ENCODE assay signal across 19 cellular contexts in genomic region chr1:19220080-19220846, GRCh38. TPM values are rescaled to one million over a fixed set of nuclear protein-coding genes. Genes with fewer than 3 reads are reported as not detected.
A peak's percentile ranks its signal among the peaks of the same experiment; 100 is the strongest.
DNase-seq lines count a peak whose midpoint lies in the region; ATAC-seq, FAIRE-seq and TF ChIP-seq lines count a peak whose summit lies in the region.
"Had no signal": no experiment of that assay in that cellular context is flagged by ENCODE, and none has a peak within 500 bp of the region (broad histone marks: within the 10 kb centered on the region; RNA-seq: fewer than 3 reads in every experiment).

No MANE protein-coding gene starts in this region.

- H3K4me2 ChIP-seq in K562 (ENCODE audit: insufficient read depth, low read length) = no peak overlapping the region
- H3K4me2 ChIP-seq: SK-N-SH had no signal

- no peak for DNase-seq in activated T-cell treated with anti-CD3 and anti-CD28 coated beads, Interleukin-2, amount 50 U/mL, for 24 hours
- no peak for DNase-seq in activated T-cell treated with anti-CD3 and anti-CD28 coated beads, Interleukin-2, amount 50 U/mL, for 4 hours
- no peak for DNase-seq in GM18507 (ENCODE audit: extremely low spot score, insufficient read length, low read depth)
- DNase-seq in K562 (ENCODE audit: extremely low read depth in 1 of 4, low spot score in 3 of 4) = no peak
- DNase-seq in sigmoid colon = no peak
- DNase-seq in ACHN = no peak
- DNase-seq in left colon = no peak
- DNase-seq: activated T-cell treated with anti-CD3 and anti-CD28 coated beads, Interleukin-2, amount 50 U/mL, for 1 hour; dorsolateral prefrontal cortex; left lung; NCI-H510A; PC-3; SK-N-SH; stimulated activated naive CD4-positive, alpha-beta T cell had no signal

- no peaks in the 10 kb centered on the region for H4K20me1 ChIP-seq in K562 (replicated peaks; ENCODE audit: control insufficient read depth, insufficient read depth, low read length)

- H3K9me1 ChIP-seq in K562 (ENCODE audit: control insufficient read depth, insufficient read depth, low read length) = no peaks in the 10 kb centered on the region

- in situ Hi-C loops in K562 (cut with MboI) (loop anchor here (10.0 kb wide), 1 partner anchor 315 kb away; the partner anchor contains the start of gene ALDH4A1), ACHN (cut with HindIII; ENCODE audit: low pct_ligation_motif_present, low pct_unique_long_range_greater_than_20kb, low sequenced_read_pairs) (no loop called here)

- 99% methylated on average over 8 of the region's 8 CpGs for WGBS in K562 (ENCODE audit: insufficient coverage, low coverage, missing lambda C conversion rate)
- 93 to 95% methylated on average over 8 of the region's 8 CpGs for WGBS in sigmoid colon, 2 donors

- CTCF ChIA-PET in K562 (lab: Yijun Ruan, JAX; ENCODE audit: low intra/inter-chr PET ratio) = no interaction called here

- H3K79me2 ChIP-seq in K562 (ENCODE audit: control insufficient read depth, insufficient read depth, low read length) = peaks cover 22% of the 10 kb centered on the region

- BruUV-seq in K562 (replicated peaks; lab: Mats Ljungman, UMichigan) = no TSS peak

- H3K27ac ChIP-seq in K562 (ENCODE audit: extremely low read depth, low read depth, low read length) (no peak overlapping the region), sigmoid colon (peak overlapping the region in 3 of 4 donors; percentile 10 to 30 (median 20))

- no peak for TF ChIP-seq CTCF in K562 (IDR thresholded peaks at IDR 0.05 in 2 of 3, conservative IDR thresholded peaks at IDR 0.05 in 1 of 3; ENCODE audit: insufficient read depth in 2 of 3, low read depth in 1 of 3, low read length in 3 of 3)
- TF ChIP-seq CTCF in sigmoid colon (IDR thresholded peaks at IDR 0.05) = no peak

- no peak for ATAC-seq in activated T-cell treated with anti-CD3 and anti-CD28 coated beads, Interleukin-2, amount 50 U/mL, for 4 hours
- ATAC-seq in K562 (no peak), GM19395 (IDR thresholded peaks at IDR 0.05; ENCODE audit: unreplicated experiment) (no peak), left colon (no peak)
- ATAC-seq: PC-3, sciatic nerve had no signal

- no peaks in the 10 kb centered on the region; the same call in 1 of the 2 replicates for H3K9me3 ChIP-seq in K562 (replicated peaks; ENCODE audit: control insufficient read depth, insufficient read depth, low read depth, low read length)
- H3K9me3 ChIP-seq in sigmoid colon = no peaks in the 10 kb centered on the region
- H3K9me3 ChIP-seq: HAP-1, left lung, SK-N-SH had no signal

- no peaks in the 10 kb centered on the region; a peak in 1 of 5 replicates for H3K27me3 ChIP-seq in K562 (ENCODE audit: control insufficient read depth in 2 of 2, insufficient read depth in 2 of 2, low read length in 2 of 2)
- no peaks in the 10 kb centered on the region for H3K27me3 ChIP-seq in sigmoid colon
- H3K27me3 ChIP-seq: dorsolateral prefrontal cortex, left lung had no signal

- TF ChIP-seq POLR2A in K562 (conservative IDR thresholded peaks at IDR 0.05) (no peak), sigmoid colon (IDR thresholded peaks at IDR 0.05) (no peak)

- H3K27ac Mint-ChIP-seq in activated T-cell treated with anti-CD3 and anti-CD28 coated beads, Interleukin-2, amount 50 U/mL, for 24 hours = peak overlapping the region; percentile 84

- FAIRE-seq in GM18507 (lab: Jason Lieb, UNC) (peak; percentile 48), K562 (lab: Jason Lieb, UNC) (no peak)
- FAIRE-seq: D721Med had no signal

- H3K9me3 Mint-ChIP-seq in activated T-cell treated with anti-CD3 and anti-CD28 coated beads, Interleukin-2, amount 50 U/mL, for 24 hours = no peaks in the 10 kb centered on the region
- H3K9me3 Mint-ChIP-seq in activated T-cell treated with anti-CD3 and anti-CD28 coated beads, Interleukin-2, amount 50 U/mL, for 4 hours = no peaks in the 10 kb centered on the region
- H3K9me3 Mint-ChIP-seq: neural crest cell had no signal

- no peak overlapping the region for H2AFZ ChIP-seq in K562 (ENCODE audit: low read depth, low read length)

- no peaks in the 10 kb centered on the region for H3K27me3 Mint-ChIP-seq in activated T-cell treated with anti-CD3 and anti-CD28 coated beads, Interleukin-2, amount 50 U/mL, for 24 hours
- no peaks in the 10 kb centered on the region for H3K27me3 Mint-ChIP-seq in activated T-cell treated with anti-CD3 and anti-CD28 coated beads, Interleukin-2, amount 50 U/mL, for 4 hours (ENCODE audit: low read depth)

- H3K36me3 Mint-ChIP-seq in activated T-cell treated with anti-CD3 and anti-CD28 coated beads, Interleukin-2, amount 50 U/mL, for 24 hours (ENCODE audit: low read depth) = peaks cover 92% of the 10 kb centered on the region
- H3K36me3 Mint-ChIP-seq in activated T-cell treated with anti-CD3 and anti-CD28 coated beads, Interleukin-2, amount 50 U/mL, for 4 hours (ENCODE audit: insufficient read depth) = peaks cover 55% of the 10 kb centered on the region

- H3K4me1 ChIP-seq in K562 (replicated peaks in 1 of 2; ENCODE audit: control insufficient read depth in 2 of 2, insufficient read depth in 2 of 2, low read length in 2 of 2) (no peaks in the 10 kb centered on the region), sigmoid colon (no peaks in the 10 kb centered on the region)
- H3K4me1 ChIP-seq: HAP-1 had no signal

- intact Hi-C loops in K562 (cut with micrococcal nuclease) = no loop called here
- intact Hi-C loops in sigmoid colon (cut with DNase I) = no loop called here
- intact Hi-C loops in left colon (cut with DNase I, micrococcal nuclease) = no loop called here

- TF ChIP-seq EP300 in K562 (IDR thresholded peaks at IDR 0.05; ENCODE audit: low read length) (no peak), sigmoid colon (IDR thresholded peaks at IDR 0.05) (no peak)

- no peak overlapping the region for H3K4me3 Mint-ChIP-seq in activated T-cell treated with anti-CD3 and anti-CD28 coated beads, Interleukin-2, amount 50 U/mL, for 24 hours
- no peak overlapping the region for H3K4me3 Mint-ChIP-seq in activated T-cell treated with anti-CD3 and anti-CD28 coated beads, Interleukin-2, amount 50 U/mL, for 4 hours
- H3K4me3 Mint-ChIP-seq: neural crest cell had no signal

- POLR2A ChIA-PET in K562 (lab: Yijun Ruan, JAX) = interaction anchor here (0.6 to 5.1 kb wide), 12 partner anchors 9 to 871 kb away, joined by 3 to 45 read pairs (median 4); partner anchors contain the start of gene UBR4

- H3K36me3 ChIP-seq in K562 (ENCODE audit: control insufficient read depth, insufficient read depth, low read length) (peaks cover 100% of the 10 kb centered on the region), sigmoid colon (peaks cover 9 to 82% (median 33%) of the 10 kb centered on the region in 4 donors)

- no peak overlapping the region for H3K9ac ChIP-seq in K562 (ENCODE audit: insufficient read depth in 1 of 2, low read depth in 2 of 2, low read length in 2 of 2)
- H3K9ac ChIP-seq: SK-N-SH had no signal

- no peak overlapping the region for H3K4me3 ChIP-seq in K562
- H3K4me3 ChIP-seq in sigmoid colon = no peak overlapping the region
- H3K4me3 ChIP-seq: dorsolateral prefrontal cortex, HAP-1, left lung had no signal

- H3K4me1 Mint-ChIP-seq in activated T-cell treated with anti-CD3 and anti-CD28 coated beads, Interleukin-2, amount 50 U/mL, for 24 hours (ENCODE audit: low read depth) = peaks cover 19% of the 10 kb centered on the region
- H3K4me1 Mint-ChIP-seq in activated T-cell treated with anti-CD3 and anti-CD28 coated beads, Interleukin-2, amount 50 U/mL, for 4 hours (ENCODE audit: low read depth) = peaks cover 6% of the 10 kb centered on the region
- H3K4me1 Mint-ChIP-seq: neural crest cell had no signal

- no peak for TF ChIP-seq RAD21 in K562 (CRISPR knock-in tag; conservative IDR thresholded peaks at IDR 0.05 in 1 of 2, IDR thresholded peaks at IDR 0.05 in 1 of 2)

RNA-seq across cellular contexts. Expression of gene UBR4, which starts 10.2 kb away (rescaled TPM):
- total RNA-seq in activated T-cell treated with anti-CD3 and anti-CD28 coated beads, Interleukin-2, amount 50 U/mL, for 4 hours = 100 to 1,000 TPM; 102 to 123 (median 108) TPM
- total RNA-seq in K562 (2011; cell fraction: chromatin; rRNA removed; ENCODE audit: low replicate concordance) = 1,237 and 1,275 TPM in 2 replicates
- 563 and 657 TPM in 2 replicates for total RNA-seq in K562 (2011; cell fraction: nucleolus; rRNA removed)
- 675 TPM in 2 replicates for total RNA-seq in K562 (2011; cell fraction: nucleoplasm; rRNA removed)
- total RNA-seq in K562 (2014; rRNA removed) (140 and 153 TPM in 2 replicates), K562 (2014; rRNA removed; fragmentation: Illumina TruSeq; extraction: Trizol) (88.5 and 99.0 TPM in 2 replicates), K562 (2015; rRNA removed; fragmentation: Illumina TruSeq; extraction: Trizol) (91.3 and 98.2 TPM in 2 replicates), K562 (2021) (218 and 237 TPM in 2 replicates), sigmoid colon (100 to 1,000 TPM in 1 of 4 donors, 10 to 100 TPM in 3; 64.3 to 215 (median 85.5) TPM), left colon (100 to 1,000 TPM; 103 to 114 TPM)
- polyA plus RNA-seq in K562 (2011; rRNA removed) (55.4 and 85.4 TPM in 2 replicates), K562 (2014; fragmentation: Illumina TruSeq; extraction: Trizol) (274 and 277 TPM in 2 replicates), K562 (2014; fragmentation: Nextera tagmentation; extraction: Ambion mirVana) (100 to 1,000 TPM; 110 to 123 TPM), K562 (2014; rRNA removed) (174 and 182 TPM in 2 replicates), sigmoid colon (100 to 1,000 TPM in 1 of 3 donors, 10 to 100 TPM in 2; 32.4 to 120 (median 42.0) TPM)
- polyA plus RNA-seq in K562 (2011; cell fraction: cytosol; rRNA removed) = 96.0 and 109 TPM in 2 replicates
- polyA plus RNA-seq in K562 (2011; cell fraction: nucleus; rRNA removed) = 581 and 738 TPM in 2 replicates
- 175 and 269 TPM in 2 replicates for polyA plus RNA-seq in K562 (2012)
- polyA minus RNA-seq in K562 (2011; rRNA and poly(A)+ RNA removed) = 161 and 196 TPM in 2 replicates
- 224 and 238 TPM in 2 replicates for polyA minus RNA-seq in K562 (2011; cell fraction: cytosol; rRNA and poly(A)+ RNA removed)
- polyA minus RNA-seq in K562 (2011; cell fraction: nucleus; rRNA and poly(A)+ RNA removed) = 307 and 505 TPM in 2 replicates

RNA-seq across cellular contexts. Expression of gene EMC1, which starts 31.1 kb away (rescaled TPM):
- total RNA-seq in activated T-cell treated with anti-CD3 and anti-CD28 coated beads, Interleukin-2, amount 50 U/mL, for 4 hours = 10 to 100 TPM; 74.8 to 79.6 (median 77.0) TPM
- 276 and 409 TPM in 2 replicates for total RNA-seq in K562 (2011; cell fraction: chromatin; rRNA removed; ENCODE audit: low replicate concordance)
- 245 and 297 TPM in 2 replicates for total RNA-seq in K562 (2011; cell fraction: nucleolus; rRNA removed)
- 245 and 273 TPM in 2 replicates for total RNA-seq in K562 (2011; cell fraction: nucleoplasm; rRNA removed)
- total RNA-seq in K562 (2014; rRNA removed) (37.5 and 65.1 TPM in 2 replicates), K562 (2014; rRNA removed; fragmentation: Illumina TruSeq; extraction: Trizol) (32.8 and 35.4 TPM in 2 replicates), K562 (2015; rRNA removed; fragmentation: Illumina TruSeq; extraction: Trizol) (36.9 and 37.4 TPM in 2 replicates), K562 (2021) (71.0 and 88.2 TPM in 2 replicates), sigmoid colon (10 to 100 TPM; 19.6 to 46.5 (median 31.3) TPM), left colon (10 to 100 TPM; 33.2 to 41.1 TPM)
- polyA plus RNA-seq in K562 (2011; rRNA removed) (17.8 and 40.9 TPM in 2 replicates), K562 (2014; fragmentation: Illumina TruSeq; extraction: Trizol) (69.9 and 85.0 TPM in 2 replicates), K562 (2014; fragmentation: Nextera tagmentation; extraction: Ambion mirVana) (10 to 100 TPM; 32.1 to 69.3 TPM), K562 (2014; rRNA removed) (24.2 and 33.5 TPM in 2 replicates), sigmoid colon (10 to 100 TPM in 1 of 3 donors, 1 to 10 TPM in 2; 1.2 to 16.5 (median 3.2) TPM)
- polyA plus RNA-seq in K562 (2011; cell fraction: cytosol; rRNA removed) = 34.1 and 42.0 TPM in 2 replicates
- 140 and 211 TPM in 2 replicates for polyA plus RNA-seq in K562 (2011; cell fraction: nucleus; rRNA removed)
- polyA plus RNA-seq in K562 (2012) = 40.3 and 58.0 TPM in 2 replicates
- 38.2 and 49.9 TPM in 2 replicates for polyA minus RNA-seq in K562 (2011; rRNA and poly(A)+ RNA removed)
- polyA minus RNA-seq in K562 (2011; cell fraction: cytosol; rRNA and poly(A)+ RNA removed) = 23.6 and 30.1 TPM in 2 replicates
- 62.5 and 79.1 TPM in 2 replicates for polyA minus RNA-seq in K562 (2011; cell fraction: nucleus; rRNA and poly(A)+ RNA removed)

RNA-seq across cellular contexts. Expression of gene MRTO4, which starts 31.3 kb away (rescaled TPM):
- total RNA-seq in activated T-cell treated with anti-CD3 and anti-CD28 coated beads, Interleukin-2, amount 50 U/mL, for 4 hours = 100 to 1,000 TPM; 199 to 231 (median 207) TPM
- 35.8 and 86.9 TPM in 2 replicates for total RNA-seq in K562 (2011; cell fraction: chromatin; rRNA removed; ENCODE audit: low replicate concordance)
- 78.7 and 87.1 TPM in 2 replicates for total RNA-seq in K562 (2011; cell fraction: nucleolus; rRNA removed)
- 57.9 and 62.8 TPM in 2 replicates for total RNA-seq in K562 (2011; cell fraction: nucleoplasm; rRNA removed)
- 150 and 153 TPM in 2 replicates for total RNA-seq in K562 (2014; rRNA removed)
- total RNA-seq in K562 (2014; rRNA removed; fragmentation: Illumina TruSeq; extraction: Trizol) = 136 and 145 TPM in 2 replicates
- 153 and 154 TPM in 2 replicates for total RNA-seq in K562 (2015; rRNA removed; fragmentation: Illumina TruSeq; extraction: Trizol)
- total RNA-seq in K562 (2021) = 138 and 146 TPM in 2 replicates
- 93.7 and 105 TPM in 2 replicates for polyA plus RNA-seq in K562 (2011; rRNA removed)
- polyA plus RNA-seq in K562 (2011; cell fraction: cytosol; rRNA removed) = 88.3 and 88.5 TPM in 2 replicates
- polyA plus RNA-seq in K562 (2011; cell fraction: nucleus; rRNA removed) = 35.1 and 36.8 TPM in 2 replicates
- polyA plus RNA-seq in K562 (2012) = 59.9 and 104 TPM in 2 replicates
- polyA plus RNA-seq in K562 (2014; fragmentation: Illumina TruSeq; extraction: Trizol) = 163 and 173 TPM in 2 replicates
- 100 to 1,000 TPM in 1 of 2 experiments, 10 to 100 TPM in 1; 62.0 to 146 TPM for polyA plus RNA-seq in K562 (2014; fragmentation: Nextera tagmentation; extraction: Ambion mirVana)
- polyA plus RNA-seq in K562 (2014; rRNA removed) = 152 and 153 TPM in 2 replicates
- polyA minus RNA-seq in K562 (2011; rRNA and poly(A)+ RNA removed) = 62.3 and 78.5 TPM in 2 replicates
- polyA minus RNA-seq in K562 (2011; cell fraction: cytosol; rRNA and poly(A)+ RNA removed) = 32.1 and 40.7 TPM in 2 replicates
- 16.2 and 19.4 TPM in 2 replicates for polyA minus RNA-seq in K562 (2011; cell fraction: nucleus; rRNA and poly(A)+ RNA removed)
- total RNA-seq in sigmoid colon = 10 to 100 TPM; 10.8 to 21.3 (median 15.3) TPM
- 10 to 100 TPM; 10.8 to 44.1 (median 13.2) TPM for polyA plus RNA-seq in sigmoid colon
- 10 to 100 TPM; 16.3 to 18.5 TPM for total RNA-seq in left colon
